ENCODE assay signal across 18 cellular contexts in genomic region chr13:27261376-27261775, GRCh38. TPM values are rescaled to one million over a fixed set of nuclear protein-coding genes. Genes with fewer than 3 reads are reported as not detected.
DNase-seq lines count a peak whose midpoint lies in the region; ATAC-seq and TF ChIP-seq lines count a peak whose summit lies in the region.
"Had no signal": no experiment of that assay in that cellular context is flagged by ENCODE, and none has a peak within 500 bp of the region (broad histone marks: within the 10 kb centered on the region; RNA-seq: fewer than 3 reads in every experiment).

No MANE protein-coding gene starts in this region.

- no peak overlapping the region for H3K4me2 ChIP-seq in H9 (ENCODE audit: insufficient read depth, insufficient read length, low read length)

- peaks cover 36 to 50% of the 10 kb centered on the region in 2 donors for H3K36me3 Mint-ChIP-seq in CD14-positive monocyte
- peaks cover 10 to 36% (median 15%) of the 10 kb centered on the region in 3 experiments for H3K36me3 Mint-ChIP-seq in H9 (ENCODE audit: insufficient read depth in 1 of 3, low read depth in 3 of 3)
- peaks cover 56% of the 10 kb centered on the region for H3K36me3 Mint-ChIP-seq in activated CD8-positive, alpha-beta T cell treated with anti-CD3 and anti-CD28 coated beads, Interleukin-2, amount 10 ng/mL, durations not matched to agents 7 days and 5 days (ENCODE audit: low read depth)

- peaks cover 12 to 18% of the 10 kb centered on the region in 2 donors for H3K36me3 ChIP-seq in lung (ENCODE audit: control insufficient read depth in 2 of 2, insufficient read depth in 2 of 2, low read length in 2 of 2)

- no peak overlapping the region for H4K5ac ChIP-seq in H9 (ENCODE audit: insufficient read length, low read depth, low read length)

- CTCF ChIA-PET in activated CD8-positive, alpha-beta T cell treated with anti-CD3 and anti-CD28 coated beads, Interleukin-2, amount 10 ng/mL, durations not matched to agents 7 days and 5 days (lab: Charles Lee) = no interaction called here

- H3K9ac ChIP-seq in H9 (ENCODE audit: extremely low read depth, insufficient read length, low read length) = no peak overlapping the region
- H3K9ac ChIP-seq: parathyroid adenoma had no signal

- H3K4me3 ChIP-seq in lung = no peak overlapping the region
- H3K4me3 ChIP-seq: gastrocnemius medialis, K562, thyroid gland had no signal

- H3K9me3 Mint-ChIP-seq in CD14-positive monocyte (no peaks in the 10 kb centered on the region), H9 (no peaks in the 10 kb centered on the region)
- no peaks in the 10 kb centered on the region for H3K9me3 Mint-ChIP-seq in activated CD8-positive, alpha-beta T cell treated with anti-CD3 and anti-CD28 coated beads, Interleukin-2, amount 10 ng/mL, durations not matched to agents 7 days and 5 days (ENCODE audit: insufficient read depth)
- H3K9me3 Mint-ChIP-seq: endodermal cell had no signal

- no peak overlapping the region for H3K56ac ChIP-seq in H9 (ENCODE audit: insufficient read length, low read depth, low read length)

- H2BK5ac ChIP-seq in H9 (ENCODE audit: insufficient read length, low read length) = no peak overlapping the region

- H3K4me1 Mint-ChIP-seq in CD14-positive monocyte (peaks cover 44% of the 10 kb centered on the region), H9 (peaks cover 21 to 23% of the 10 kb centered on the region in 2 experiments)
- peaks cover 48% of the 10 kb centered on the region for H3K4me1 Mint-ChIP-seq in activated CD8-positive, alpha-beta T cell treated with anti-CD3 and anti-CD28 coated beads, Interleukin-2, amount 10 ng/mL, durations not matched to agents 7 days and 5 days (ENCODE audit: low read depth)
- H3K4me1 Mint-ChIP-seq: endodermal cell had no signal

- no peaks in the 10 kb centered on the region for H4K20me1 ChIP-seq in H9 (ENCODE audit: control insufficient read depth, insufficient read depth, insufficient read length)

- no peak overlapping the region for H2BK20ac ChIP-seq in H9 (ENCODE audit: low read depth, low read length, poor library complexity, severe bottlenecking)

- H3K4me3 Mint-ChIP-seq in CD14-positive monocyte = no peak overlapping the region
- no peak overlapping the region for H3K4me3 Mint-ChIP-seq in H9
- H3K4me3 Mint-ChIP-seq in activated CD8-positive, alpha-beta T cell treated with anti-CD3 and anti-CD28 coated beads, Interleukin-2, amount 10 ng/mL, durations not matched to agents 7 days and 5 days = no peak overlapping the region
- H3K4me3 Mint-ChIP-seq: endodermal cell had no signal

- H2AFZ ChIP-seq in H9 (ENCODE audit: low read length) = no peak overlapping the region
- H2AFZ ChIP-seq: parathyroid adenoma had no signal

- TF ChIP-seq CTCF in CD14-positive monocyte (IDR thresholded peaks at IDR 0.05) (no peak), H9 (conservative IDR thresholded peaks at IDR 0.05) (no peak), lung (IDR thresholded peaks at IDR 0.05; ENCODE audit: control extremely low read depth, extremely low read depth) (no peak)

- DNase-seq in CD14-positive monocyte (ENCODE audit: low spot score) (no peak), H9 (no peak), lung (ENCODE audit: low spot score) (no peak), NCI-H146 treated with DMSO at 0.1 percent for 48 hours (lab: John Stamatoyannopoulos, UW; ENCODE audit: unreplicated experiment) (no peak), NCI-H1105 treated with DMSO at 0.1 percent for 48 hours (lab: John Stamatoyannopoulos, UW) (no peak)
- no peak for DNase-seq in activated CD8-positive, alpha-beta T cell treated with anti-CD3 and anti-CD28 coated beads, Interleukin-2, amount 10 ng/mL, durations not matched to agents 7 days and 5 days
- DNase-seq in activated naive CD4-positive, alpha-beta T cell treated with Interleukin-2 at 50 U/mL for 16 hours = no peak
- DNase-seq in stimulated activated CD4-positive, alpha-beta T cell treated with anti-CD3 and anti-CD28 coated beads, Interleukin-2, amount 100 ng/mL, for 48 hours = no peak
- DNase-seq: activated gamma-delta T cell, AML-193, DMS79 treated with DMSO at 0.1 percent for 48 hours, endodermal cell, gastrocnemius medialis, NCI-H146, NCI-H524 treated with DMSO at 0.1 percent for 48 hours, thyroid gland had no signal

- no peak overlapping the region for H3K27ac ChIP-seq in H9 (ENCODE audit: insufficient read length, low read depth, low read length)
- no peak overlapping the region for H3K27ac ChIP-seq in lung (ENCODE audit: low read depth in 1 of 2, low read length in 1 of 2)
- H3K27ac ChIP-seq: parathyroid adenoma, thyroid gland had no signal

- H4K8ac ChIP-seq in H9 (replicated peaks; ENCODE audit: insufficient read length, low read depth, low read length) = no peak overlapping the region

- H2BK120ac ChIP-seq in H9 (ENCODE audit: low read depth, low read length, poor library complexity, severe bottlenecking) = no peak overlapping the region

- POLR2A ChIA-PET in activated CD8-positive, alpha-beta T cell treated with anti-CD3 and anti-CD28 coated beads, Interleukin-2, amount 10 ng/mL, durations not matched to agents 7 days and 5 days (lab: Charles Lee) = no interaction called here

- H3K27me3 Mint-ChIP-seq in CD14-positive monocyte (ENCODE audit: low read depth in 3 of 3) (no peaks in the 10 kb centered on the region), H9 (ENCODE audit: low read depth) (no peaks in the 10 kb centered on the region; the same call in 1 of the 2 replicates)
- no peaks in the 10 kb centered on the region for H3K27me3 Mint-ChIP-seq in activated CD8-positive, alpha-beta T cell treated with anti-CD3 and anti-CD28 coated beads, Interleukin-2, amount 10 ng/mL, durations not matched to agents 7 days and 5 days (ENCODE audit: low read depth)

- no peak overlapping the region for H3K4ac ChIP-seq in H9 (ENCODE audit: low read depth, low read length)

- intact Hi-C loops in CD14-positive monocyte (cut with micrococcal nuclease) = no loop called here

- no peak overlapping the region for H2AK5ac ChIP-seq in H9 (ENCODE audit: insufficient read length, low read length)

- no peak overlapping the region for H3K23ac ChIP-seq in H9 (ENCODE audit: insufficient read length, low read depth, low read length)

- H3K79me1 ChIP-seq in H9 (ENCODE audit: insufficient read depth, low read depth, low read length, poor library complexity, severe bottlenecking) = no peaks in the 10 kb centered on the region

- H3K79me2 ChIP-seq in H9 (ENCODE audit: insufficient read depth, low read length) = no peaks in the 10 kb centered on the region
- H3K79me2 ChIP-seq: parathyroid adenoma had no signal

- H3K4me1 ChIP-seq in H9 (ENCODE audit: insufficient read depth, low read length) (peaks cover 6% of the 10 kb centered on the region; the same call in 1 of the 2 replicates), lung (ENCODE audit: control insufficient read depth in 2 of 2, insufficient read depth in 2 of 2, low read length in 2 of 2) (peaks cover under 1 to 2% of the 10 kb centered on the region in 2 donors)
- H3K4me1 ChIP-seq: parathyroid adenoma, thyroid gland had no signal

- H3K23me2 ChIP-seq in H9 (ENCODE audit: insufficient read length, low read depth, low read length, poor library complexity, severe bottlenecking) = no peaks in the 10 kb centered on the region

- no peak overlapping the region for H3T11ph ChIP-seq in H9 (ENCODE audit: low read length)

- H3K9me3 ChIP-seq in H9 (ENCODE audit: control insufficient read depth, low read depth, low read length) (no peaks in the 10 kb centered on the region), lung (ENCODE audit: control insufficient read depth in 2 of 2, insufficient read depth in 1 of 2, low read length in 1 of 2) (no peaks in the 10 kb centered on the region)
- H3K9me3 ChIP-seq: gastrocnemius medialis, thyroid gland had no signal

- WGBS in H9 (ENCODE audit: extremely low coverage, insufficient read length, low lambda C conversion rate) = no CpG with 5 or more reads among the region's 5 CpGs
- 56 to 85% methylated on average over 5 of the region's 5 CpGs for WGBS in lung, 2 donors

- no peak for ATAC-seq in activated CD8-positive, alpha-beta T cell treated with anti-CD3 and anti-CD28 coated beads, Interleukin-2, amount 10 ng/mL, durations not matched to agents 7 days and 5 days
- peak; percentile 9 for ATAC-seq in lung (ENCODE audit: insufficient read depth, low FRiP score)
- ATAC-seq: gastrocnemius medialis, K562 had no signal

- H3K27ac Mint-ChIP-seq in CD14-positive monocyte = peak overlapping the region in 4 of 7 donors; percentile 14 to 83 (median 55)
- H3K27ac Mint-ChIP-seq in H9 = peak overlapping the region in 2 of 3 experiments; percentile 1 to 83; a peak in 4 of 7 replicates
- peak overlapping the region; percentile 68 for H3K27ac Mint-ChIP-seq in activated CD8-positive, alpha-beta T cell treated with anti-CD3 and anti-CD28 coated beads, Interleukin-2, amount 10 ng/mL, durations not matched to agents 7 days and 5 days
- H3K27ac Mint-ChIP-seq: endodermal cell had no signal

- no peak overlapping the region for H3K14ac ChIP-seq in H9 (ENCODE audit: insufficient read depth, low read length)

- no peak overlapping the region for H4K91ac ChIP-seq in H9 (ENCODE audit: insufficient read length, low read depth, low read length)

- no peak overlapping the region for H2BK12ac ChIP-seq in H9 (ENCODE audit: insufficient read length, low read depth, low read length)

- H3K27me3 ChIP-seq in H9 (ENCODE audit: insufficient read depth, low read length) (no peaks in the 10 kb centered on the region), lung (ENCODE audit: control insufficient read depth, insufficient read depth) (no peaks in the 10 kb centered on the region)
- H3K27me3 ChIP-seq: gastrocnemius medialis, thyroid gland had no signal

- no peak overlapping the region for H3K18ac ChIP-seq in H9 (ENCODE audit: insufficient read length, low read depth, low read length)

- no peak overlapping the region for H2BK15ac ChIP-seq in H9 (ENCODE audit: low read depth, low read length)

RNA-seq across cellular contexts. Expression of gene RASL11A, which starts 9.3 kb away (rescaled TPM):
- polyA plus RNA-seq in CD14-positive monocyte (1 to 10 TPM; 1.0 to 6.8 TPM), lung (10 to 100 TPM; 15.1 to 31.5 TPM)
- total RNA-seq in H9 (2021) (2.0 and 2.7 TPM in 2 replicates), lung (10 to 100 TPM; 12.1 to 15.4 TPM)
- under 1 TPM; 0.52 to 0.92 TPM for total RNA-seq in activated CD8-positive, alpha-beta T cell treated with anti-CD3 and anti-CD28 coated beads, Interleukin-2, amount 10 ng/mL, durations not matched to agents 7 days and 5 days

RNA-seq across cellular contexts. Expression of gene RPL21, which starts 10.0 kb away (rescaled TPM):
- polyA plus RNA-seq in CD14-positive monocyte = 1,000 to 10,000 TPM; 1,417 to 1,781 TPM
- total RNA-seq in H9 (2021) = 1,099 and 1,116 TPM in 2 replicates
- total RNA-seq in activated CD8-positive, alpha-beta T cell treated with anti-CD3 and anti-CD28 coated beads, Interleukin-2, amount 10 ng/mL, durations not matched to agents 7 days and 5 days = 100 to 1,000 TPM; 784 to 807 TPM
- total RNA-seq in lung = 1,000 to 10,000 TPM in 1 of 2 donors, 100 to 1,000 TPM in 1; 796 to 1,951 TPM
- polyA plus RNA-seq in lung = 100 to 1,000 TPM; 875 to 954 TPM
